Comparison of ENCODE assay signal across 24 cellular contexts in genomic region chr3:116087431-116087830, GRCh38.
"Had no signal": no experiment of that assay in that cellular context is flagged by ENCODE, and none has a peak within 500 bp of the region (broad histone marks: within the 10 kb centered on the region; RNA-seq: fewer than 3 reads in every experiment).

No MANE protein-coding gene starts in this region.

- H3K27me3 ChIP-seq: gastroesophageal sphincter, stomach had no signal

- H3K27ac Mint-ChIP-seq: activated B cell treated with CpG ODN at 0.5 μM for 24 hours; activated CD4-positive, alpha-beta memory T cell treated with anti-CD3 and anti-CD28 coated beads, Interleukin-2, amount 10 ng/mL, durations not matched to agents 7 days and 5 days; activated naive CD4-positive, alpha-beta T cell treated with anti-CD3 and anti-CD28 coated beads for 36 hours; activated naive CD8-positive, alpha-beta T cell treated with anti-CD3 and anti-CD28 coated beads, Interleukin-2, amount 50 U/mL, for 24 hours; immature natural killer cell; natural killer cell; type B pancreatic cell had no signal

- H3K4me3 Mint-ChIP-seq: activated B cell treated with CpG ODN at 0.5 μM for 24 hours; activated CD4-positive, alpha-beta memory T cell treated with anti-CD3 and anti-CD28 coated beads, Interleukin-2, amount 10 ng/mL, durations not matched to agents 7 days and 5 days; activated naive CD4-positive, alpha-beta T cell treated with anti-CD3 and anti-CD28 coated beads for 36 hours; activated naive CD8-positive, alpha-beta T cell treated with anti-CD3 and anti-CD28 coated beads, Interleukin-2, amount 50 U/mL, for 24 hours; activated T-cell treated with anti-CD3 and anti-CD28 coated beads, Interleukin-2, amount 50 U/mL, for 4 hours; brain; central memory CD8-positive, alpha-beta T cell; immature natural killer cell; natural killer cell; type B pancreatic cell had no signal

- ATAC-seq: activated naive CD8-positive, alpha-beta T cell treated with anti-CD3 and anti-CD28 coated beads, Interleukin-2, amount 50 U/mL, for 24 hours; activated T-cell treated with anti-CD3 and anti-CD28 coated beads, Interleukin-2, amount 50 U/mL, for 4 hours; gastroesophageal sphincter; natural killer cell had no signal

- H3K4me3 ChIP-seq: coronary artery, gastroesophageal sphincter, skin epidermis, stomach had no signal

- H3K36me3 ChIP-seq: gastroesophageal sphincter, stomach had no signal

- H3K36me3 Mint-ChIP-seq: immature natural killer cell, natural killer cell had no signal

- H3K9me3 Mint-ChIP-seq: type B pancreatic cell had no signal

- H3K27me3 Mint-ChIP-seq: activated B cell treated with CpG ODN at 0.5 μM for 24 hours; activated CD4-positive, alpha-beta memory T cell treated with anti-CD3 and anti-CD28 coated beads, Interleukin-2, amount 10 ng/mL, durations not matched to agents 7 days and 5 days; activated naive CD8-positive, alpha-beta T cell treated with anti-CD3 and anti-CD28 coated beads, Interleukin-2, amount 50 U/mL, for 24 hours; brain; central memory CD8-positive, alpha-beta T cell; type B pancreatic cell had no signal

- DNase-seq: activated B cell treated with CpG ODN at 0.5 μM for 24 hours; activated CD4-positive, alpha-beta memory T cell treated with anti-CD3 and anti-CD28 coated beads, Interleukin-2, amount 10 ng/mL, durations not matched to agents 7 days and 5 days; activated CD4-positive, alpha-beta T cell treated with anti-CD3 and anti-CD28 coated beads for 4 hours; activated naive CD4-positive, alpha-beta T cell treated with anti-CD3 and anti-CD28 coated beads for 36 hours; activated naive CD8-positive, alpha-beta T cell treated with anti-CD3 and anti-CD28 coated beads, Interleukin-2, amount 50 U/mL, for 24 hours; activated T-cell treated with anti-CD3 and anti-CD28 coated beads, Interleukin-2, amount 50 U/mL, for 4 hours; erythroblast; immature natural killer cell; kidney glomerular epithelial cell; mesenchymal stem cell; natural killer cell; posterior cingulate gyrus; retina; stimulated activated CD4-positive, alpha-beta T cell treated with anti-CD3 and anti-CD28 coated beads, Interleukin-15, amount 100 ng/mL, for 24 hours; stimulated activated CD4-positive, alpha-beta T cell treated with anti-CD3 and anti-CD28 coated beads, Interleukin-2, amount 100 ng/mL, for 48 hours; stomach; T-helper 1 cell; T-helper 9 cell had no signal

- H3K4me1 ChIP-seq: gastroesophageal sphincter, stomach had no signal

- H3K27ac ChIP-seq: coronary artery, gastroesophageal sphincter, skin epidermis, stomach had no signal

- H3K4me1 Mint-ChIP-seq: activated B cell treated with CpG ODN at 0.5 μM for 24 hours; activated CD4-positive, alpha-beta memory T cell treated with anti-CD3 and anti-CD28 coated beads, Interleukin-2, amount 10 ng/mL, durations not matched to agents 7 days and 5 days; activated naive CD8-positive, alpha-beta T cell treated with anti-CD3 and anti-CD28 coated beads, Interleukin-2, amount 50 U/mL, for 24 hours; central memory CD8-positive, alpha-beta T cell; immature natural killer cell; natural killer cell had no signal

- H3K9me3 ChIP-seq: gastroesophageal sphincter had no signal
